Comparison of ENCODE assay signal across 9 cellular contexts in genomic region chr5:425714-426113, GRCh38. TPM values are rescaled to one million over a fixed set of nuclear protein-coding genes. Genes with fewer than 3 reads are reported as not detected.
DNase-seq lines count a peak whose midpoint lies in the region; ATAC-seq and TF ChIP-seq lines count a peak whose summit lies in the region.
"Had no signal": no experiment of that assay in that cellular context is flagged by ENCODE, and none has a peak within 500 bp of the region (broad histone marks: within the 10 kb centered on the region; RNA-seq: fewer than 3 reads in every experiment).

No MANE protein-coding gene starts in this region.

- H3K9ac ChIP-seq in SK-N-SH = no peak overlapping the region

- H3K9me2 ChIP-seq in SK-N-SH = no peaks in the 10 kb centered on the region

- H3K4me3 ChIP-seq in SK-N-SH (ENCODE audit: low read depth in 2 of 2, low read length in 1 of 2) = no peak overlapping the region

- H3K4me1 ChIP-seq in SK-N-SH (ENCODE audit: control insufficient read depth in 1 of 2, insufficient read depth in 2 of 2, low read depth in 1 of 2, low read length in 1 of 2) = peaks cover 0 to 3% of the 10 kb centered on the region in 2 experiments; a peak in 1 of 4 replicates

- DNase-seq in SK-N-SH = no peak
- DNase-seq in MV-4-11 (lab: John Stamatoyannopoulos, UW) = peak; percentile 29
- DNase-seq in activated CD8-positive, alpha-beta T cell treated with anti-CD3 and anti-CD28 coated beads for 36 hours = peak; percentile 34
- peak; percentile 62 for DNase-seq in mesenteric fat pad (ENCODE audit: low spot score)
- no peak for DNase-seq in amniotic stem cell (lab: John Stamatoyannopoulos, UW)
- no peak for DNase-seq in NCI-H226

- no peak overlapping the region for H3K27ac ChIP-seq in SK-N-SH (ENCODE audit: low read depth in 2 of 2, low read length in 1 of 2)

- no peak for TF ChIP-seq EP300 in SK-N-SH (IDR thresholded peaks at IDR 0.05; ENCODE audit: borderline replicate concordance in 1 of 2, low read depth in 1 of 2, low read length in 1 of 2)

- H3K9me3 Mint-ChIP-seq in activated CD8-positive, alpha-beta T cell treated with anti-CD3 and anti-CD28 coated beads for 36 hours = no peaks in the 10 kb centered on the region

- no peaks in the 10 kb centered on the region for H3K9me3 ChIP-seq in SK-N-SH

- no peaks in the 10 kb centered on the region for H3F3A ChIP-seq in SK-N-SH (replicated peaks; ENCODE audit: insufficient read depth)

- no peaks in the 10 kb centered on the region for H3K79me2 ChIP-seq in SK-N-SH (ENCODE audit: insufficient read depth)

- H3K4me3 Mint-ChIP-seq in activated CD8-positive, alpha-beta T cell treated with anti-CD3 and anti-CD28 coated beads for 36 hours = no peak overlapping the region

- peak; percentile 51 for TF ChIP-seq RAD21 in SK-N-SH (IDR thresholded peaks at IDR 0.05; ENCODE audit: low read length)

- H3K36me3 ChIP-seq in SK-N-SH (replicated peaks in 1 of 2; ENCODE audit: control insufficient read depth in 1 of 2, insufficient read depth in 2 of 2, low read length in 1 of 2) = no peaks in the 10 kb centered on the region

- no peak overlapping the region for H2AFZ ChIP-seq in SK-N-SH (ENCODE audit: low read depth)

- no peak for ATAC-seq in SK-N-SH treated with all-trans-retinoic acid at 6 μM for 48 hours
- no peak for ATAC-seq in activated CD8-positive, alpha-beta T cell treated with anti-CD3 and anti-CD28 coated beads for 36 hours
- ATAC-seq in HG02588 (IDR thresholded peaks at IDR 0.05; ENCODE audit: unreplicated experiment) = no peak

- peak; percentile 24 for TF ChIP-seq CTCF in SK-N-SH (IDR thresholded peaks at IDR 0.05)
- TF ChIP-seq CTCF in activated CD8-positive, alpha-beta T cell treated with anti-CD3 and anti-CD28 coated beads for 36 hours (IDR thresholded peaks at IDR 0.05) = peak; percentile 55

- 49% methylated on average over 5 of the region's 5 CpGs for WGBS in SK-N-SH (ENCODE audit: low lambda C conversion rate)

- H3K27me3 ChIP-seq in SK-N-SH (ENCODE audit: insufficient read depth) = no peaks in the 10 kb centered on the region

- POLR2A ChIA-PET in SK-N-SH (lab: Yijun Ruan, JAX) = no interaction called here
- POLR2A ChIA-PET in activated CD8-positive, alpha-beta T cell treated with anti-CD3 and anti-CD28 coated beads for 36 hours (lab: Charles Lee) = no interaction called here

- H3K27ac Mint-ChIP-seq in activated CD8-positive, alpha-beta T cell treated with anti-CD3 and anti-CD28 coated beads for 36 hours = no peak overlapping the region
- H3K27ac Mint-ChIP-seq: progenitor cell of endocrine pancreas had no signal

- H4K20me1 ChIP-seq in SK-N-SH (ENCODE audit: insufficient read depth) = no peaks in the 10 kb centered on the region

- H3K27me3 Mint-ChIP-seq in activated CD8-positive, alpha-beta T cell treated with anti-CD3 and anti-CD28 coated beads for 36 hours = peaks cover 8% of the 10 kb centered on the region

- peaks cover 30% of the 10 kb centered on the region for H3K36me3 Mint-ChIP-seq in activated CD8-positive, alpha-beta T cell treated with anti-CD3 and anti-CD28 coated beads for 36 hours (ENCODE audit: low read depth)

- no peak overlapping the region for H3K4me2 ChIP-seq in SK-N-SH

- H3K4me1 Mint-ChIP-seq in activated CD8-positive, alpha-beta T cell treated with anti-CD3 and anti-CD28 coated beads for 36 hours (ENCODE audit: low read depth) = peaks cover 24% of the 10 kb centered on the region

- intact Hi-C loops in activated CD8-positive, alpha-beta T cell treated with anti-CD3 and anti-CD28 coated beads for 36 hours (cut with micrococcal nuclease) = no loop called here

- CTCF ChIA-PET in SK-N-SH (lab: Yijun Ruan, JAX) = interaction anchor here (1.5 kb wide), 1 partner anchor 237 kb away, joined by 7 read pairs; no protein-coding TSS in a partner anchor
- CTCF ChIA-PET in activated CD8-positive, alpha-beta T cell treated with anti-CD3 and anti-CD28 coated beads for 36 hours (lab: Charles Lee) = interaction anchor here (0.6 to 2.0 kb wide), 9 partner anchors 12 to 237 kb away, joined by 3 to 10 read pairs (median 3); partner anchors contain the start of gene AHRR

TF ChIP-seq in SK-N-SH, 30 proteins besides CTCF, POLR2A, EP300 and RAD21:
- TF ChIP-seq SMC3 (IDR thresholded peaks at IDR 0.05; ENCODE audit: low read depth, low read length) (peak; percentile 12; the same call in 1 of the 2 replicates), REST (IDR thresholded peaks at IDR 0.05; ENCODE audit: low read depth, low read length) (no peak), MEF2A (IDR thresholded peaks at IDR 0.05; ENCODE audit: borderline replicate concordance, low read depth) (no peak)

TF ChIP-seq in SK-N-SH treated with all-trans-retinoic acid at 6 μM for 48 hours, 23 proteins besides CTCF, POLR2A, EP300 and RAD21:
- TF ChIP-seq POU6F1 (CRISPR knock-in tag; IDR thresholded peaks at IDR 0.05; ENCODE audit: borderline replicate concordance, low read depth) = no peak

RNA-seq across cellular contexts. Expression of gene EXOC3, which starts 17.3 kb away (rescaled TPM):
- polyA plus RNA-seq in SK-N-SH (2012; rRNA removed) = 23.0 and 25.7 TPM in 2 replicates
- polyA plus RNA-seq in SK-N-SH (2012; cell fraction: cytosol; rRNA removed) = 12.9 and 16.6 TPM in 2 replicates
- 58.8 and 60.0 TPM in 2 replicates for polyA plus RNA-seq in SK-N-SH (2012; cell fraction: nucleus; rRNA removed)
- 10 to 100 TPM; 65.9 to 67.6 TPM for total RNA-seq in activated CD8-positive, alpha-beta T cell treated with anti-CD3 and anti-CD28 coated beads for 36 hours
- total RNA-seq in mesenteric fat pad = 58.5 TPM

Comparison
In these comparisons a context has a peak if more than half of its experiments do, and no peak if none do; other contexts are left out.
1. DNase-seq: peak in MV-4-11 (single experiment), activated CD8-positive, alpha-beta T cell treated with anti-CD3 and anti-CD28 coated beads for 36 hours (single experiment) and mesenteric fat pad (single experiment); none in SK-N-SH (single experiment), amniotic stem cell (single experiment) and NCI-H226 (single experiment).